ENCODE assay signal across 9 cellular contexts in genomic region chr10:110499796-110500514, GRCh38. TPM values are rescaled to one million over a fixed set of nuclear protein-coding genes. Genes with fewer than 3 reads are reported as not detected.
DNase-seq lines count a peak whose midpoint lies in the region; ATAC-seq and TF ChIP-seq lines count a peak whose summit lies in the region.
"Had no signal": no experiment of that assay in that cellular context is flagged by ENCODE, and none has a peak within 500 bp of the region (broad histone marks: within the 10 kb centered on the region; RNA-seq: fewer than 3 reads in every experiment).

No MANE protein-coding gene starts in this region.

- H3K27me3 ChIP-seq in parathyroid adenoma (ENCODE audit: control insufficient read depth, insufficient read depth, low read length) = peaks cover 4% of the 10 kb centered on the region

- H3K36me3 ChIP-seq in ES-I3 (ENCODE audit: insufficient read depth, low read length) (peaks cover 11% of the 10 kb centered on the region), SK-N-MC (ENCODE audit: insufficient read depth, low read length) (no peaks in the 10 kb centered on the region), parathyroid adenoma (ENCODE audit: control insufficient read depth, insufficient read depth, low read length) (no peaks in the 10 kb centered on the region)

- H3K4me3 ChIP-seq in SK-N-MC (peak overlapping the region; percentile 79), epithelial cell of proximal tubule (ENCODE audit: low read depth, low read length) (peak overlapping the region; percentile 97), parathyroid adenoma (ENCODE audit: low read depth, low read length) (peak overlapping the region; percentile 13)

- H2AFZ ChIP-seq in parathyroid adenoma = no peak overlapping the region

- no peak for TF ChIP-seq CTCF in epithelial cell of proximal tubule (conservative IDR thresholded peaks at IDR 0.05; ENCODE audit: low read depth, low read length)
- no peak for TF ChIP-seq CTCF in parathyroid adenoma (IDR thresholded peaks at IDR 0.05)

- DNase-seq in SK-N-MC (ENCODE audit: low read depth, low spot score) (no peak), epithelial cell of proximal tubule (ENCODE audit: low read depth) (no peak), AML-193 (lab: John Stamatoyannopoulos, UW) (no peak), RKO (ENCODE audit: low spot score) (no peak), NCI-H128 (lab: John Stamatoyannopoulos, UW; ENCODE audit: unreplicated experiment) (no peak)
- DNase-seq: NCI-H2107 had no signal

- H3K4me1 ChIP-seq in ES-I3 (ENCODE audit: insufficient read depth, low read length) = peaks cover 28% of the 10 kb centered on the region
- H3K4me1 ChIP-seq in parathyroid adenoma = no peaks in the 10 kb centered on the region

- no peak for ATAC-seq in GM19023 (IDR thresholded peaks at IDR 0.05; ENCODE audit: unreplicated experiment)

- no peaks in the 10 kb centered on the region for H3K9me3 ChIP-seq in ES-I3 (ENCODE audit: control insufficient read depth, insufficient read depth, low read length)
- no peaks in the 10 kb centered on the region for H3K9me3 ChIP-seq in SK-N-MC (ENCODE audit: low read depth, low read length)
- no peaks in the 10 kb centered on the region for H3K9me3 ChIP-seq in parathyroid adenoma (ENCODE audit: control insufficient read depth, low read length)

- H3K4me2 ChIP-seq in parathyroid adenoma (ENCODE audit: low read length) = no peak overlapping the region

- H3K27ac ChIP-seq in SK-N-MC (no peak overlapping the region), parathyroid adenoma (no peak overlapping the region)

- H3K9ac ChIP-seq in ES-I3 (ENCODE audit: low read depth, low read length) (peak overlapping the region; percentile 82; the same call in 1 of the 2 replicates), SK-N-MC (ENCODE audit: insufficient read length) (no peak overlapping the region), parathyroid adenoma (no peak overlapping the region)

- H3K79me2 ChIP-seq in parathyroid adenoma = no peaks in the 10 kb centered on the region

RNA-seq across cellular contexts. Expression of gene DUSP5, which starts 2.2 kb away (rescaled TPM):
- total RNA-seq in epithelial cell of proximal tubule = 57.6 and 76.2 TPM in 2 replicates

Comparison
In these comparisons a context has a peak if more than half of its experiments do, and no peak if none do; other contexts are left out.
1. H3K4me3 ChIP-seq: peak in every context shown above with its lines; median percentile 97 in epithelial cell of proximal tubule; 79 in SK-N-MC; 13 in parathyroid adenoma.